8 cellular contexts compared by ENCODE assay signal in the genomic region with DNA sequence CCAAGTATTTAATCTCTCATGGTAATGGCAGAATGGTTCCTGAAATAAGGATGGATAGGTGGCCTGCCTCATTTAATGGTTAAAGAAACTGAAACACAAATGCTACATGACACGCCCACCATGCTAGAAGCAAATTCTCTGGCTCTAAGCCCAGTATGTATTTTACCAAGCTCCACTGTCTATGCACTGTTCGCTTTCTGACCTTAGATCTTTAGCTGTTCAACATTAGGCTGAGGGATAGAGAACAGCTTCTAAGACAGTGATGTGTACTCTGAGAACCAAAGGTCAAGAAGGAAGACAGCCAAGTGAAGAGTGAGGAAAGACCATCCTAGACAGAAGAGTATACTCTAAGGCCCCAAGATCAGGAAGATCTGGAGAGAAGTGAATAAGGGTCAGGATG. TPM values are rescaled to one million over a fixed set of nuclear protein-coding genes. Genes with fewer than 3 reads are reported as not detected.
DNase-seq lines count a peak whose midpoint lies in the region; ATAC-seq and TF ChIP-seq lines count a peak whose summit lies in the region.

No MANE protein-coding gene starts in this region.

- no peak overlapping the region for H3K23ac ChIP-seq in trophoblast cell (ENCODE audit: low read length)

- peaks cover 47% of the 10 kb centered on the region for H3K4me1 Mint-ChIP-seq in stimulated activated naive CD8-positive, alpha-beta T cell treated with anti-CD3 and anti-CD28 coated beads, Interleukin-15, Interleukin-2, amounts not matched to agents 100 ng/mL and 50 ng/mL, for 24 hours (ENCODE audit: low read depth)
- H3K4me1 Mint-ChIP-seq in stimulated activated memory B cell treated with anti-CD40 and anti-IgM and Interleukin-4, amounts not matched to agents 10 μg/mL and 1 μg/mL and 100 μg/mL, for 72 hours = peaks cover 68% of the 10 kb centered on the region

- H3K9me3 Mint-ChIP-seq in stimulated activated naive CD8-positive, alpha-beta T cell treated with anti-CD3 and anti-CD28 coated beads, Interleukin-15, Interleukin-2, amounts not matched to agents 100 ng/mL and 50 ng/mL, for 24 hours = no peaks in the 10 kb centered on the region
- no peaks in the 10 kb centered on the region for H3K9me3 Mint-ChIP-seq in stimulated activated memory B cell treated with anti-CD40 and anti-IgM and Interleukin-4, amounts not matched to agents 10 μg/mL and 1 μg/mL and 100 μg/mL, for 72 hours

- no peak overlapping the region for H2AFZ ChIP-seq in trophoblast cell (ENCODE audit: insufficient read depth, low read length, poor library complexity)

- no peak for TF ChIP-seq CTCF in cardiac fibroblast (IDR thresholded peaks at IDR 0.05; ENCODE audit: low read depth, low read length)

- H3K14ac ChIP-seq in trophoblast cell (ENCODE audit: low read length) = no peak overlapping the region

- no peak overlapping the region for H4K12ac ChIP-seq in trophoblast cell (ENCODE audit: low read depth, low read length)

- H3K9me3 ChIP-seq in trophoblast cell (ENCODE audit: insufficient read depth, low read depth, low read length) = no peaks in the 10 kb centered on the region

- H3K9ac ChIP-seq in trophoblast cell (ENCODE audit: low read length) = no peak overlapping the region

- H3K27ac Mint-ChIP-seq in stimulated activated naive CD8-positive, alpha-beta T cell treated with anti-CD3 and anti-CD28 coated beads, Interleukin-15, Interleukin-2, amounts not matched to agents 100 ng/mL and 50 ng/mL, for 24 hours = peak overlapping the region; percentile 79
- peak overlapping the region; percentile 78 for H3K27ac Mint-ChIP-seq in stimulated activated memory B cell treated with anti-CD40 and anti-IgM and Interleukin-4, amounts not matched to agents 10 μg/mL and 1 μg/mL and 100 μg/mL, for 72 hours

- no peaks in the 10 kb centered on the region for H3K79me1 ChIP-seq in trophoblast cell (ENCODE audit: low read length)

- peaks cover 2 to 6% of the 10 kb centered on the region in 2 experiments for H3K36me3 ChIP-seq in trophoblast cell (ENCODE audit: control insufficient read depth in 1 of 2, insufficient read depth in 2 of 2, low read length in 2 of 2)

- no peak overlapping the region for H2BK120ac ChIP-seq in trophoblast cell (ENCODE audit: insufficient read depth, low read length, poor library complexity)

- no peak overlapping the region for H3K18ac ChIP-seq in trophoblast cell (ENCODE audit: low read length)

- H4K8ac ChIP-seq in trophoblast cell (ENCODE audit: low read depth, low read length) = no peak overlapping the region

- no peak overlapping the region for H2AK5ac ChIP-seq in trophoblast cell (ENCODE audit: low read length)

- H3K79me2 ChIP-seq in trophoblast cell (ENCODE audit: control insufficient read depth, insufficient read depth, low read length, poor library complexity) = no peaks in the 10 kb centered on the region

- no peak overlapping the region for H3K4ac ChIP-seq in trophoblast cell (ENCODE audit: low read depth, low read length)

- no peak overlapping the region for H2BK5ac ChIP-seq in trophoblast cell (ENCODE audit: low read depth, low read length, poor library complexity)

- H3K27me3 Mint-ChIP-seq in stimulated activated naive CD8-positive, alpha-beta T cell treated with anti-CD3 and anti-CD28 coated beads, Interleukin-15, Interleukin-2, amounts not matched to agents 100 ng/mL and 50 ng/mL, for 24 hours = no peaks in the 10 kb centered on the region
- H3K27me3 Mint-ChIP-seq in stimulated activated memory B cell treated with anti-CD40 and anti-IgM and Interleukin-4, amounts not matched to agents 10 μg/mL and 1 μg/mL and 100 μg/mL, for 72 hours = no peaks in the 10 kb centered on the region

- peak overlapping the region; percentile 24 for H3K4me3 Mint-ChIP-seq in stimulated activated naive CD8-positive, alpha-beta T cell treated with anti-CD3 and anti-CD28 coated beads, Interleukin-15, Interleukin-2, amounts not matched to agents 100 ng/mL and 50 ng/mL, for 24 hours
- H3K4me3 Mint-ChIP-seq in stimulated activated memory B cell treated with anti-CD40 and anti-IgM and Interleukin-4, amounts not matched to agents 10 μg/mL and 1 μg/mL and 100 μg/mL, for 72 hours = peak overlapping the region; percentile 61

- H2BK12ac ChIP-seq in trophoblast cell (ENCODE audit: low read length) = no peak overlapping the region

- no peak overlapping the region for H3K4me2 ChIP-seq in trophoblast cell (ENCODE audit: low read length)

- H4K91ac ChIP-seq in trophoblast cell (ENCODE audit: low read depth, low read length) = no peak overlapping the region

- H3K27ac ChIP-seq in trophoblast cell (ENCODE audit: low read depth, low read length) = no peak overlapping the region

- WGBS in trophoblast cell (ENCODE audit: extremely low coverage, insufficient coverage, insufficient read length) = no CpG with 5 or more reads among the region's 2 CpGs

- peaks cover 54% of the 10 kb centered on the region for H3K36me3 Mint-ChIP-seq in stimulated activated naive CD8-positive, alpha-beta T cell treated with anti-CD3 and anti-CD28 coated beads, Interleukin-15, Interleukin-2, amounts not matched to agents 100 ng/mL and 50 ng/mL, for 24 hours (ENCODE audit: low read depth)
- H3K36me3 Mint-ChIP-seq in stimulated activated memory B cell treated with anti-CD40 and anti-IgM and Interleukin-4, amounts not matched to agents 10 μg/mL and 1 μg/mL and 100 μg/mL, for 72 hours = peaks cover 32% of the 10 kb centered on the region

- no peak for DNase-seq in stimulated activated naive CD8-positive, alpha-beta T cell treated with anti-CD3 and anti-CD28 coated beads, Interleukin-15, Interleukin-2, amounts not matched to agents 100 U/mL and 50 U/mL, for 24 hours
- DNase-seq in cardiac fibroblast (ENCODE audit: low read depth in 2 of 2) (peak; percentile 55 to 73), D341Med (ENCODE audit: low spot score) (no peak), trophoblast cell (no peak)

- no peaks in the 10 kb centered on the region for H3K27me3 ChIP-seq in trophoblast cell (ENCODE audit: insufficient read depth, low read length)

- no peaks in the 10 kb centered on the region for H3K4me1 ChIP-seq in trophoblast cell (ENCODE audit: control insufficient read depth in 1 of 2, insufficient read depth in 2 of 2, low read length in 2 of 2)

- no peak for ATAC-seq in stimulated activated naive CD8-positive, alpha-beta T cell treated with anti-CD3 and anti-CD28 coated beads, Interleukin-15, Interleukin-2, amounts not matched to agents 100 U/mL and 50 U/mL, for 24 hours
- peak; percentile 45 for ATAC-seq in HG03354 (IDR thresholded peaks at IDR 0.05; ENCODE audit: poor library complexity, severe bottlenecking, unreplicated experiment)
- ATAC-seq in stimulated activated memory B cell treated with anti-CD40 and anti-IgM and Interleukin-4, amounts not matched to agents 10 μg/mL and 1 μg/mL and 100 μg/mL, for 72 hours = no peak
- ATAC-seq in HG03280 (IDR thresholded peaks at IDR 0.05; ENCODE audit: unreplicated experiment) = no peak

- H3K4me3 ChIP-seq in cardiac fibroblast (replicated peaks in 1 of 2; ENCODE audit: low read depth in 2 of 2, low read length in 2 of 2) = no peak overlapping the region
- no peak overlapping the region for H3K4me3 ChIP-seq in trophoblast cell (ENCODE audit: low read depth, low read length)

RNA-seq across cellular contexts. Expression of a gene that starts 26.6 kb away (rescaled TPM):
- polyA plus RNA-seq in trophoblast cell (2013) = 61.0 and 61.4 TPM in 2 replicates

RNA-seq across cellular contexts. Expression of a gene that starts 40.7 kb away (rescaled TPM):
- polyA plus RNA-seq in trophoblast cell (2013) = 0.03 TPM in 1 of 2 replicates, not detected in the other

Comparison
In these comparisons a context has a peak if more than half of its experiments do, and no peak if none do; other contexts are left out.
1. DNase-seq: peak in cardiac fibroblast (2 of 2); none in stimulated activated naive CD8-positive, alpha-beta T cell treated with anti-CD3 and anti-CD28 coated beads, Interleukin-15, Interleukin-2, amounts not matched to agents 100 U/mL and 50 U/mL, for 24 hours (single experiment), D341Med (single experiment) and trophoblast cell (0 of 2).